In genomic region chr6:31168606-31169005, GRCh38 we compare ENCODE assay signal across 21 cellular contexts. TPM values are rescaled to one million over a fixed set of nuclear protein-coding genes. Genes with fewer than 3 reads are reported as not detected.
A peak's percentile ranks its signal among the peaks of the same experiment; 100 is the strongest.
DNase-seq lines count a peak whose midpoint lies in the region; ATAC-seq and TF ChIP-seq lines count a peak whose summit lies in the region.
"Had no signal": no experiment of that assay in that cellular context is flagged by ENCODE, and none has a peak within 500 bp of the region (broad histone marks: within the 10 kb centered on the region; RNA-seq: fewer than 3 reads in every experiment).

No MANE protein-coding gene starts in this region.

- ATAC-seq in activated T-helper 17 cell treated with anti-CD3 and anti-CD28 coated beads, Interleukin-2, amount 50 U/mL, for 72 hours (replicated peaks) = no peak
- ATAC-seq in HG03039 (IDR thresholded peaks at IDR 0.05; ENCODE audit: unreplicated experiment) = no peak
- ATAC-seq: HepG2 had no signal

- peaks cover 4% of the 10 kb centered on the region for H3K36me3 Mint-ChIP-seq in activated T-helper 17 cell treated with anti-CD3 and anti-CD28 coated beads, Interleukin-2, amount 50 U/mL, for 72 hours (ENCODE audit: low read depth)

- no peaks in the 10 kb centered on the region for H3K27me3 Mint-ChIP-seq in activated T-helper 17 cell treated with anti-CD3 and anti-CD28 coated beads, Interleukin-2, amount 50 U/mL, for 72 hours

- DNase-seq in ELF-1 (ENCODE audit: low read depth, low spot score) (peak; percentile 79), left ventricle myocardium inferior (no peak), DMS153 treated with DMSO at 0.1 percent for 48 hours (lab: John Stamatoyannopoulos, UW; ENCODE audit: unreplicated experiment) (no peak)
- DNase-seq in activated CD4-positive, alpha-beta T cell treated with anti-CD3 and anti-CD28 coated beads for 1 hour = no peak
- DNase-seq: C1 segment of cervical spinal cord, EL, HCEC 1CT, NCI-H1048, NCI-H2081 treated with DMSO at 0.1 percent for 48 hours, NCI-H226, NCI-H524 treated with DMSO at 0.1 percent for 48 hours, OCI-M1, RPMI8226, SIG-M5 had no signal

- peaks cover 26% of the 10 kb centered on the region for H3K4me1 ChIP-seq in HUES48 (ENCODE audit: control insufficient read depth, insufficient read depth, low read length)
- peaks cover 15% of the 10 kb centered on the region for H3K4me1 ChIP-seq in iPS-15b (ENCODE audit: control insufficient read depth, insufficient read depth, low read length)
- peaks cover 12% of the 10 kb centered on the region for H3K4me1 ChIP-seq in left ventricle myocardium inferior

- no peaks in the 10 kb centered on the region for H3K9me3 Mint-ChIP-seq in activated T-helper 17 cell treated with anti-CD3 and anti-CD28 coated beads, Interleukin-2, amount 50 U/mL, for 72 hours

- peak overlapping the region; percentile 6 for H3K27ac Mint-ChIP-seq in activated T-helper 17 cell treated with anti-CD3 and anti-CD28 coated beads, Interleukin-2, amount 50 U/mL, for 72 hours

- H3K9me3 ChIP-seq in HUES48 (ENCODE audit: control insufficient read depth, insufficient read depth, low read length) = no peaks in the 10 kb centered on the region
- no peaks in the 10 kb centered on the region for H3K9me3 ChIP-seq in iPS-15b (ENCODE audit: control insufficient read depth, insufficient read depth, low read length)
- H3K9me3 ChIP-seq in left ventricle myocardium inferior (replicated peaks) = no peaks in the 10 kb centered on the region

- peak overlapping the region; percentile 77 for H3K9ac ChIP-seq in HUES48 (ENCODE audit: low read depth, low read length)
- H3K9ac ChIP-seq in iPS-15b (ENCODE audit: low read depth, low read length) = peak overlapping the region; percentile 96

- H3K4me3 ChIP-seq in HUES48 (ENCODE audit: low read depth, low read length) (peak overlapping the region; percentile 88), iPS-15b (ENCODE audit: low read depth, low read length) (peak overlapping the region; percentile 95), left ventricle myocardium inferior (no peak overlapping the region)

- H3K36me3 ChIP-seq in HUES48 (ENCODE audit: control insufficient read depth, insufficient read depth, low read length) (peaks cover 34% of the 10 kb centered on the region), iPS-15b (ENCODE audit: control insufficient read depth, insufficient read depth, low read length) (peaks cover 27% of the 10 kb centered on the region), left ventricle myocardium inferior (no peaks in the 10 kb centered on the region)

- H3K4me1 Mint-ChIP-seq in activated T-helper 17 cell treated with anti-CD3 and anti-CD28 coated beads, Interleukin-2, amount 50 U/mL, for 72 hours = peaks cover 9% of the 10 kb centered on the region

- H3K27ac ChIP-seq in HUES48 (ENCODE audit: low read depth, low read length) (peak overlapping the region; percentile 100), left ventricle myocardium inferior (replicated peaks) (no peak overlapping the region)

- no peak for TF ChIP-seq CTCF in left ventricle myocardium inferior (IDR thresholded peaks at IDR 0.05; ENCODE audit: borderline replicate concordance)

- no peak overlapping the region for H3K4me3 Mint-ChIP-seq in activated T-helper 17 cell treated with anti-CD3 and anti-CD28 coated beads, Interleukin-2, amount 50 U/mL, for 72 hours

- intact Hi-C loops in left ventricle myocardium inferior (cut with micrococcal nuclease) = no loop called here

- H3K27me3 ChIP-seq in HUES48 (ENCODE audit: control insufficient read depth, insufficient read depth, low read length) (no peaks in the 10 kb centered on the region), iPS-15b (ENCODE audit: control insufficient read depth, insufficient read depth, low read length) (no peaks in the 10 kb centered on the region), left ventricle myocardium inferior (ENCODE audit: low read depth) (no peaks in the 10 kb centered on the region)

RNA-seq across cellular contexts. Expression of gene POU5F1, which starts 1.9 kb away (rescaled TPM):
- total RNA-seq in activated T-helper 17 cell treated with anti-CD3 and anti-CD28 coated beads, Interleukin-2, amount 50 U/mL, for 72 hours = under 1 TPM in 1 of 2 donors, not detected in 1; 0.16 TPM
- 0.69 TPM for total RNA-seq in left ventricle myocardium inferior
- total RNA-seq: A673 had no signal

RNA-seq across cellular contexts. Expression of gene TCF19, which starts 10.2 kb away (rescaled TPM):
- total RNA-seq in activated T-helper 17 cell treated with anti-CD3 and anti-CD28 coated beads, Interleukin-2, amount 50 U/mL, for 72 hours = 100 to 1,000 TPM in 1 of 2 donors, 10 to 100 TPM in 1; 91.1 to 125 TPM
- 2.8 TPM for total RNA-seq in left ventricle myocardium inferior

RNA-seq across cellular contexts. Expression of gene CCHCR1, which starts 11.0 kb away (rescaled TPM):
- 10 to 100 TPM; 52.4 to 85.5 TPM for total RNA-seq in activated T-helper 17 cell treated with anti-CD3 and anti-CD28 coated beads, Interleukin-2, amount 50 U/mL, for 72 hours
- total RNA-seq in left ventricle myocardium inferior = 13.3 TPM

RNA-seq across cellular contexts. Expression of gene PSORS1C2, which starts 29.7 kb away (rescaled TPM):
- total RNA-seq in activated T-helper 17 cell treated with anti-CD3 and anti-CD28 coated beads, Interleukin-2, amount 50 U/mL, for 72 hours = not detected
- not detected for total RNA-seq in left ventricle myocardium inferior
- total RNA-seq: A673, HepG2, MCF 10A had no signal

RNA-seq across cellular contexts. Expression of gene CDSN, which starts 48.4 kb away (rescaled TPM):
- total RNA-seq in activated T-helper 17 cell treated with anti-CD3 and anti-CD28 coated beads, Interleukin-2, amount 50 U/mL, for 72 hours = not detected
- not detected for total RNA-seq in left ventricle myocardium inferior
- total RNA-seq: A673, HepG2 had no signal

Comparison
In these comparisons a context has a peak if more than half of its experiments do, and no peak if none do; other contexts are left out.
1. RNA of gene TCF19, which starts 10.2 kb away (total RNA-seq): 91.1 to 125 TPM in activated T-helper 17 cell treated with anti-CD3 and anti-CD28 coated beads, Interleukin-2, amount 50 U/mL, for 72 hours; 2.8 TPM in left ventricle myocardium inferior (single experiment); every median in the first group is over 10 times any median in the second.